30 cellular contexts compared by ENCODE assay signal in genomic region chr6:28248916-28249315, GRCh38. TPM values are rescaled to one million over a fixed set of nuclear protein-coding genes. Genes with fewer than 3 reads are reported as not detected.
"Had no signal": no experiment of that assay in that cellular context is flagged by ENCODE, and none has a peak within 500 bp of the region (broad histone marks: within the 10 kb centered on the region; RNA-seq: fewer than 3 reads in every experiment).

No MANE protein-coding gene starts in this region.

- ATAC-seq: activated CD4-positive, CD25-positive, alpha-beta regulatory T cell treated with anti-CD3 and anti-CD28 coated beads, Interleukin-2, amount 50 U/mL, for 24 hours; activated CD8-positive, alpha-beta T cell treated with anti-CD3 and anti-CD28 coated beads for 36 hours; activated naive CD8-positive, alpha-beta T cell treated with anti-CD3 and anti-CD28 coated beads, Interleukin-2, amount 50 U/mL, for 24 hours; activated T-cell treated with anti-CD3 and anti-CD28 coated beads, Interleukin-2, amount 50 U/mL, for 4 hours; activated T-helper 17 cell treated with anti-CD3 and anti-CD28 coated beads, Interleukin-2, amount 50 U/mL, for 72 hours; foreskin keratinocyte; gastrocnemius medialis; heart left ventricle; T-helper 17 cell had no signal

- H3K27me3 ChIP-seq: ascending aorta, breast epithelium, cardiac muscle cell, colonic mucosa, foreskin keratinocyte, heart left ventricle had no signal

- H3K4me3 ChIP-seq: ascending aorta, breast epithelium, cardiac muscle cell, colonic mucosa, esophagus squamous epithelium, gastrocnemius medialis, heart left ventricle had no signal

- H3K36me3 ChIP-seq: breast epithelium, colonic mucosa had no signal

- DNase-seq: activated B cell treated with CpG ODN at 0.5 μM for 24 hours; activated CD4-positive, alpha-beta T cell treated with anti-CD3 and anti-CD28 coated beads for 48 hours; activated CD4-positive, alpha-beta T cell treated with anti-CD3 and anti-CD28 coated beads, Interleukin-2, amount 50 U/mL, for 1 hour; activated CD4-positive, alpha-beta T cell treated with anti-CD3 and anti-CD28 coated beads, Interleukin-2, amount 50 U/mL, for 48 hours; activated CD8-positive, alpha-beta memory T cell treated with anti-CD3 and anti-CD28 coated beads for 24 hours; activated CD8-positive, alpha-beta T cell treated with anti-CD3 and anti-CD28 coated beads for 36 hours; activated effector memory CD4-positive, alpha-beta T cell treated with Interleukin-2 at 50 U/mL for 16 hours; activated gamma-delta T cell treated with Interleukin-2 at 50 U/mL for 16 hours; activated naive CD4-positive, alpha-beta T cell treated with anti-CD3 and anti-CD28 coated beads for 36 hours; activated naive CD8-positive, alpha-beta T cell treated with anti-CD3 and anti-CD28 coated beads for 36 hours; activated naive CD8-positive, alpha-beta T cell treated with anti-CD3 and anti-CD28 coated beads, Interleukin-2, amount 50 U/mL, for 24 hours; activated T-cell treated with anti-CD3 and anti-CD28 coated beads, Interleukin-2, amount 50 U/mL, for 4 hours; central memory CD4-positive, alpha-beta T cell; cerebellar nuclear complex; colonic mucosa; effector CD8-positive, alpha-beta T cell; esophagus squamous epithelium; foreskin keratinocyte; gastrocnemius medialis; glutamatergic neuron; heart left ventricle; T-helper 1 cell; T-helper 17 cell; T1000; WERI-Rb-1 had no signal

- H3K9me3 ChIP-seq: ascending aorta, breast epithelium, colonic mucosa, esophagus squamous epithelium, gastrocnemius medialis, heart left ventricle had no signal

RNA-seq across cellular contexts. Expression of gene NKAPL, which starts 10.2 kb away (rescaled TPM):
- total RNA-seq: activated CD8-positive, alpha-beta T cell treated with anti-CD3 and anti-CD28 coated beads for 36 hours; ascending aorta; cardiac muscle cell; T-helper 17 cell had no signal
